ENCODE assay signal across 16 cellular contexts in the genomic region with DNA sequence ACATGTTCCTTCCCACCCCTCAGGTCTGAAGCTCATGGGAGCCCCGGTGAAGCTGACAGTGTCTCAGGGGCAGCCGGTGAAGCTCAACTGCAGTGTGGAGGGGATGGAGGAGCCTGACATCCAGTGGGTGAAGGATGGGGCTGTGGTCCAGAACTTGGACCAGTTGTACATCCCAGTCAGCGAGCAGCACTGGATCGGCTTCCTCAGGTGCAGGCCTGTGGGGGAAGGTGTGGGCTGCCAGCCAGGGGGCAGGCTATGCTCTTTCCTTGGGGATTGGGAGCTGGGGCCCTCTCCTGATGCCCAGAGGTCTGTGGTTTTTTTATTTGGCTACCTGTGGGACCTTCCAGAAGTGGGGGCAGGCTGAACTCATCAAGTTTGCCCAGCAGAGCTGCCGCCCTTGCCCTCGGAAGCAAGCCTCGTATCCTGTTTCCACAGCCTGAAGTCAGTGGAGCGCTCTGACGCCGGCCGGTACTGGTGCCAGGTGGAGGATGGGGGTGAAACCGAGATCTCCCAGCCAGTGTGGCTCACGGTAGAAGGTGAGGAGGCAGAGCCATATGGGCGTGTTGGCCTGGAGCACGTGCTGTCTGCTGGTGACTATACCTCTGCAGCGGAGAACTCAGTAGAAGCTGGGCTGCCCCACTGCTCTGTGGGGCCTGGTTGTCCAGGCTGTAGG. TPM values are rescaled to one million over a fixed set of nuclear protein-coding genes. Genes with fewer than 3 reads are reported as not detected.
DNase-seq lines count a peak whose midpoint lies in the region; ATAC-seq, FAIRE-seq and TF ChIP-seq lines count a peak whose summit lies in the region.
"Had no signal": no experiment of that assay in that cellular context is flagged by ENCODE, and none has a peak within 500 bp of the region (broad histone marks: within the 10 kb centered on the region; RNA-seq: fewer than 3 reads in every experiment).

No MANE protein-coding gene starts in this region.

- H3K27me3 ChIP-seq in HepG2 (ENCODE audit: control insufficient read depth in 1 of 2, insufficient read depth in 2 of 2, low read length in 2 of 2) (no peaks in the 10 kb centered on the region; a peak in 2 of 5 replicates), right lobe of liver (no peaks in the 10 kb centered on the region)

- H3K4me1 ChIP-seq in HepG2 (ENCODE audit: insufficient read depth, low read length), result peaks cover 78% of the 10 kb centered on the region
- H3K4me1 ChIP-seq in right lobe of liver, result peaks cover 0 to 6% (median 0%) of the 10 kb centered on the region in 4 donors

- H3K36me3 ChIP-seq in HepG2 (replicated peaks in 1 of 2; ENCODE audit: control insufficient read depth in 1 of 2, insufficient read depth in 2 of 2, low read length in 2 of 2) (0 out of 5 replicates have a peak, but pooled peaks cover 0 to 4% of the 10 kb centered on the region in 2 experiments), right lobe of liver (no peaks in the 10 kb centered on the region)

- no peaks in the 10 kb centered on the region for H3K9me3 Mint-ChIP-seq in mesothelial cell of epicardium

- ATAC-seq in HepG2 (peak; percentile 1; the same call in 1 of the 3 replicates), right lobe of liver (no peak)

- no peak for TF ChIP-seq RAD21 in HepG2 (CRISPR knock-in tag; IDR thresholded peaks at IDR 0.05)

- no peaks in the 10 kb centered on the region for H4K20me1 ChIP-seq in HepG2 (ENCODE audit: insufficient read depth, low read length)

- H3K4me2 ChIP-seq in HepG2 (ENCODE audit: low read depth, low read length), result no peak overlapping the region

- WGBS in HepG2 (ENCODE audit: low lambda C conversion rate), result 100% methylated on average over 4 of the region's 16 CpGs
- WGBS in right lobe of liver (ENCODE audit: insufficient coverage, low coverage, low lambda C conversion rate, missing lambda C conversion rate), result 87% methylated on average over 10 of the region's 16 CpGs

- peak; percentile 39 for TF ChIP-seq CTCF in HepG2 (CRISPR knock-in tag; IDR thresholded peaks at IDR 0.05)
- TF ChIP-seq CTCF in right lobe of liver (IDR thresholded peaks at IDR 0.05), result no peak
- TF ChIP-seq CTCF in mesothelial cell of epicardium (IDR thresholded peaks at IDR 0.05; ENCODE audit: unreplicated experiment), result no peak
- TF ChIP-seq CTCF in foreskin fibroblast (IDR thresholded peaks at IDR 0.05; ENCODE audit: low read depth, low read length), result no peak

- no peaks in the 10 kb centered on the region for H3K27me3 Mint-ChIP-seq in mesothelial cell of epicardium (ENCODE audit: low read depth)

- no peak overlapping the region for H3K9ac ChIP-seq in HepG2 (ENCODE audit: insufficient read depth, low read depth, low read length)
- H3K9ac ChIP-seq: GM23248 had no signal

- TF ChIP-seq EP300 in HepG2 (IDR thresholded peaks at IDR 0.05; ENCODE audit: low read depth in 2 of 2, low read length in 2 of 2) (no peak), HepG2 (CRISPR knock-in tag; IDR thresholded peaks at IDR 0.05; ENCODE audit: borderline replicate concordance) (no peak)

- no peaks in the 10 kb centered on the region for H3K36me3 Mint-ChIP-seq in mesothelial cell of epicardium

- TF ChIP-seq POLR2A in HepG2 (IDR thresholded peaks at IDR 0.05; ENCODE audit: insufficient read depth in 1 of 2, low read depth in 2 of 2, low read length in 2 of 2), result no peak
- no peak for TF ChIP-seq POLR2A in right lobe of liver (IDR thresholded peaks at IDR 0.05)

- no peaks in the 10 kb centered on the region for H3K79me2 ChIP-seq in HepG2 (ENCODE audit: insufficient read depth, low read length)

- peaks cover 73% of the 10 kb centered on the region for H3K4me1 Mint-ChIP-seq in mesothelial cell of epicardium

- intact Hi-C loops in HepG2 (cut with micrococcal nuclease; ENCODE audit: unreplicated experiment), result loop anchor here (5.0 kb wide), 1 partner anchor 251 kb away; no protein-coding TSS in a partner anchor
- intact Hi-C loops in right lobe of liver (cut with DNase I), result no loop called here

- no peak overlapping the region for H3K4me3 ChIP-seq in HepG2 (replicated peaks in 1 of 3; ENCODE audit: insufficient read depth in 1 of 3, low read depth in 2 of 3, low read length in 3 of 3)
- no peak overlapping the region for H3K4me3 ChIP-seq in right lobe of liver
- no peak overlapping the region for H3K4me3 ChIP-seq in foreskin fibroblast (ENCODE audit: low read depth in 1 of 2, low read length in 2 of 2)
- H3K4me3 ChIP-seq: GM23248 had no signal

- in situ Hi-C loops in HepG2 (cut with HindIII; ENCODE audit: extremely low pct_ligation_motif_present, low pct_unique_long_range_greater_than_20kb), result no loop called here

- no peak overlapping the region for H2AFZ ChIP-seq in HepG2 (ENCODE audit: low read length)
- H2AFZ ChIP-seq: GM23248 had no signal

- no peak for FAIRE-seq in HepG2 (lab: Jason Lieb, UNC)
- FAIRE-seq: bronchial epithelial cell, endometrium, urothelium cell line had no signal

- POLR2A ChIA-PET in HepG2 (lab: Yijun Ruan, JAX), result interaction anchor here (0.6 to 2.1 kb wide), 9 partner anchors 10 to 99 kb away, joined by 3 to 11 read pairs (median 5); a partner anchor contains a TSS

- H3K9me3 ChIP-seq in HepG2 (ENCODE audit: low read length), result no peaks in the 10 kb centered on the region
- H3K9me3 ChIP-seq in right lobe of liver, result no peaks in the 10 kb centered on the region

- no peak for DNase-seq in HepG2 (ENCODE audit: low spot score)
- DNase-seq in right lobe of liver, result no peak
- DNase-seq in cerebellum (ENCODE audit: low spot score), result peak; percentile 78
- DNase-seq in mesothelial cell of epicardium (ENCODE audit: low spot score in 2 of 2, unreplicated experiment in 2 of 2), result no peak
- DNase-seq in stimulated activated CD4-positive, alpha-beta T cell treated with anti-CD3 and anti-CD28 coated beads, Interleukin-2, amount 100 ng/mL, for 24 hours, result no peak
- DNase-seq in foreskin fibroblast, result no peak
- no peak for DNase-seq in NCI-H1048 (lab: John Stamatoyannopoulos, UW)
- no peak for DNase-seq in AML-193 (lab: John Stamatoyannopoulos, UW)
- DNase-seq: activated naive CD4-positive, alpha-beta T cell treated with anti-CD3 and anti-CD28 coated beads, Interleukin-2, amount 50 U/mL, for 16 hours; KG1; NCI-H1436 treated with DMSO at 0.1 percent for 48 hours; stimulated activated CD4-positive, alpha-beta T cell treated with anti-CD3 and anti-CD28 coated beads, Interleukin-2, amount 100 ng/mL, for 48 hours had no signal

- CTCF ChIA-PET in HepG2 (lab: Yijun Ruan, JAX; ENCODE audit: low intra/inter-chr PET ratio, low total read pairs), result interaction anchor here (1.8 to 1.9 kb wide), 2 partner anchors 19 to 43 kb away, joined by 3 to 10 read pairs; no protein-coding TSS in a partner anchor

- H3K27ac Mint-ChIP-seq in mesothelial cell of epicardium, result peak overlapping the region; percentile 34

- BruUV-seq in HepG2 (replicated peaks; lab: Mats Ljungman, UMichigan), result no TSS peak

- H3K27ac ChIP-seq in HepG2 (ENCODE audit: extremely low read length, insufficient read depth, low read length) (no peak overlapping the region), right lobe of liver (no peak overlapping the region)
- H3K27ac ChIP-seq: GM23248 had no signal

- H3K4me3 Mint-ChIP-seq in mesothelial cell of epicardium, result peak overlapping the region; percentile 83

RNA-seq across cellular contexts. Expression of a gene that starts 2.2 kb away (rescaled TPM):
- total RNA-seq in HepG2 (2016; rRNA removed; fragmentation: Illumina TruSeq; extraction: Trizol) (12.4 and 24.0 TPM in 2 replicates), right lobe of liver (1 to 10 TPM; 1.1 to 2.9 (median 1.8) TPM), cerebellum (13.1 TPM), mesothelial cell of epicardium (94.4 to 104 TPM (median 95.8 TPM) in 3 replicates)
- total RNA-seq in HepG2 (2016; cell fraction: cytosol; rRNA removed; fragmentation: Illumina TruSeq; extraction: Trizol; ENCODE audit: low read depth), result 8.5 and 10.2 TPM in 2 replicates
- total RNA-seq in HepG2 (2016; cell fraction: insoluble cytoplasmic fraction; rRNA removed; fragmentation: Illumina TruSeq; extraction: Trizol), result 12.7 and 22.1 TPM in 2 replicates
- total RNA-seq in HepG2 (2016; cell fraction: membrane; rRNA removed; fragmentation: Illumina TruSeq; extraction: Trizol), result 13.7 and 17.0 TPM in 2 replicates
- 16.6 and 22.9 TPM in 2 replicates for total RNA-seq in HepG2 (2016; cell fraction: nucleus; rRNA removed; fragmentation: Illumina TruSeq; extraction: Trizol)
- 43.6 and 48.0 TPM in 2 replicates for polyA plus RNA-seq in HepG2 (2011; rRNA removed)
- polyA plus RNA-seq in HepG2 (2011; cell fraction: cytosol; rRNA removed), result 34.1 and 42.7 TPM in 2 replicates
- polyA plus RNA-seq in HepG2 (2011; cell fraction: nucleus; rRNA removed), result 45.0 and 51.9 TPM in 2 replicates
- polyA plus RNA-seq in HepG2 (2012), result 24.1 and 31.2 TPM in 2 replicates
- polyA plus RNA-seq in HepG2 (2016; cell fraction: cytosol; fragmentation: Illumina TruSeq; extraction: Trizol; ENCODE audit: low read depth), result 3.8 and 5.0 TPM in 2 replicates
- 9.1 and 11.5 TPM in 2 replicates for polyA plus RNA-seq in HepG2 (2016; cell fraction: insoluble cytoplasmic fraction; fragmentation: Illumina TruSeq; extraction: Trizol; ENCODE audit: low read depth)
- polyA plus RNA-seq in HepG2 (2016; cell fraction: membrane; fragmentation: Illumina TruSeq; extraction: Trizol; ENCODE audit: low read depth), result 8.9 and 12.0 TPM in 2 replicates
- 23.9 and 24.2 TPM in 2 replicates for polyA plus RNA-seq in HepG2 (2016; cell fraction: nucleus; fragmentation: Illumina TruSeq; extraction: Trizol; ENCODE audit: insufficient read depth, low read depth)
- polyA minus RNA-seq in HepG2 (2011; rRNA and poly(A)+ RNA removed; ENCODE audit: low replicate concordance), result 189 and 236 TPM in 2 replicates
- polyA minus RNA-seq in HepG2 (2011; cell fraction: cytosol; rRNA and poly(A)+ RNA removed), result 48.4 and 49.0 TPM in 2 replicates
- polyA minus RNA-seq in HepG2 (2011; cell fraction: nucleus; rRNA and poly(A)+ RNA removed), result 33.2 and 34.2 TPM in 2 replicates

RNA-seq across cellular contexts. Expression of a gene that starts 17.2 kb away (rescaled TPM):
- total RNA-seq in HepG2 (2016; rRNA removed; fragmentation: Illumina TruSeq; extraction: Trizol) (20.6 and 28.1 TPM in 2 replicates), right lobe of liver (10 to 100 TPM; 13.9 to 20.8 (median 17.9) TPM), cerebellum (22.7 TPM), mesothelial cell of epicardium (54.0 to 65.5 TPM (median 54.8 TPM) in 3 replicates)
- total RNA-seq in HepG2 (2016; cell fraction: cytosol; rRNA removed; fragmentation: Illumina TruSeq; extraction: Trizol; ENCODE audit: low read depth), result 2.9 and 4.8 TPM in 2 replicates
- 19.4 and 24.9 TPM in 2 replicates for total RNA-seq in HepG2 (2016; cell fraction: insoluble cytoplasmic fraction; rRNA removed; fragmentation: Illumina TruSeq; extraction: Trizol)
- total RNA-seq in HepG2 (2016; cell fraction: membrane; rRNA removed; fragmentation: Illumina TruSeq; extraction: Trizol), result 7.5 and 9.5 TPM in 2 replicates
- total RNA-seq in HepG2 (2016; cell fraction: nucleus; rRNA removed; fragmentation: Illumina TruSeq; extraction: Trizol), result 20.1 and 24.6 TPM in 2 replicates
- polyA plus RNA-seq in HepG2 (2011; rRNA removed), result 15.1 and 16.2 TPM in 2 replicates
- polyA plus RNA-seq in HepG2 (2011; cell fraction: cytosol; rRNA removed), result 7.0 and 9.8 TPM in 2 replicates
- polyA plus RNA-seq in HepG2 (2011; cell fraction: nucleus; rRNA removed), result 56.6 and 66.8 TPM in 2 replicates
- 26.5 TPM in 2 replicates for polyA plus RNA-seq in HepG2 (2012)
- polyA plus RNA-seq in HepG2 (2016; cell fraction: cytosol; fragmentation: Illumina TruSeq; extraction: Trizol; ENCODE audit: low read depth), result 2.1 and 2.5 TPM in 2 replicates
- 15.7 and 22.2 TPM in 2 replicates for polyA plus RNA-seq in HepG2 (2016; cell fraction: insoluble cytoplasmic fraction; fragmentation: Illumina TruSeq; extraction: Trizol; ENCODE audit: low read depth)
- polyA plus RNA-seq in HepG2 (2016; cell fraction: membrane; fragmentation: Illumina TruSeq; extraction: Trizol; ENCODE audit: low read depth), result 3.5 and 5.6 TPM in 2 replicates
- polyA plus RNA-seq in HepG2 (2016; cell fraction: nucleus; fragmentation: Illumina TruSeq; extraction: Trizol; ENCODE audit: insufficient read depth, low read depth), result 36.5 and 38.9 TPM in 2 replicates
- polyA minus RNA-seq in HepG2 (2011; rRNA and poly(A)+ RNA removed; ENCODE audit: low replicate concordance), result 24.4 and 46.4 TPM in 2 replicates
- 13.8 and 16.5 TPM in 2 replicates for polyA minus RNA-seq in HepG2 (2011; cell fraction: cytosol; rRNA and poly(A)+ RNA removed)
- 27.7 and 30.0 TPM in 2 replicates for polyA minus RNA-seq in HepG2 (2011; cell fraction: nucleus; rRNA and poly(A)+ RNA removed)

RNA-seq across cellular contexts. Expression of a gene that starts 47.6 kb away (rescaled TPM):
- total RNA-seq in HepG2 (2016; rRNA removed; fragmentation: Illumina TruSeq; extraction: Trizol) (not detected in 2 replicates), right lobe of liver (1 to 10 TPM in 4 of 6 experiments, under 1 TPM in 2; 0.56 to 3.3 (median 1.8) TPM), cerebellum (0.36 TPM), mesothelial cell of epicardium (0.91 to 1.2 TPM (median 1.0 TPM) in 3 replicates)
- not detected in 2 replicates for total RNA-seq in HepG2 (2016; cell fraction: cytosol; rRNA removed; fragmentation: Illumina TruSeq; extraction: Trizol; ENCODE audit: low read depth)
- not detected in 2 replicates for total RNA-seq in HepG2 (2016; cell fraction: insoluble cytoplasmic fraction; rRNA removed; fragmentation: Illumina TruSeq; extraction: Trizol)
- total RNA-seq in HepG2 (2016; cell fraction: membrane; rRNA removed; fragmentation: Illumina TruSeq; extraction: Trizol), result not detected in 2 replicates
- total RNA-seq in HepG2 (2016; cell fraction: nucleus; rRNA removed; fragmentation: Illumina TruSeq; extraction: Trizol), result 0.12 TPM in 1 of 2 replicates, not detected in the other
- 0.01 and 0.05 TPM in 2 replicates for polyA plus RNA-seq in HepG2 (2011; rRNA removed)
- polyA plus RNA-seq in HepG2 (2011; cell fraction: cytosol; rRNA removed), result 0.05 TPM in 1 of 2 replicates, not detected in the other
- 0.63 and 0.68 TPM in 2 replicates for polyA plus RNA-seq in HepG2 (2011; cell fraction: nucleus; rRNA removed)
- polyA plus RNA-seq in HepG2 (2012), result 0.19 TPM in 1 of 2 replicates, not detected in the other
- not detected in 2 replicates for polyA plus RNA-seq in HepG2 (2016; cell fraction: cytosol; fragmentation: Illumina TruSeq; extraction: Trizol; ENCODE audit: low read depth)
- polyA plus RNA-seq in HepG2 (2016; cell fraction: insoluble cytoplasmic fraction; fragmentation: Illumina TruSeq; extraction: Trizol; ENCODE audit: low read depth), result not detected in 2 replicates
- polyA plus RNA-seq in HepG2 (2016; cell fraction: membrane; fragmentation: Illumina TruSeq; extraction: Trizol; ENCODE audit: low read depth), result not detected in 2 replicates
- not detected in 2 replicates for polyA plus RNA-seq in HepG2 (2016; cell fraction: nucleus; fragmentation: Illumina TruSeq; extraction: Trizol; ENCODE audit: insufficient read depth, low read depth)
- 0.37 TPM in 1 of 2 replicates, not detected in the other for polyA minus RNA-seq in HepG2 (2011; rRNA and poly(A)+ RNA removed; ENCODE audit: low replicate concordance)
- not detected in 2 replicates for polyA minus RNA-seq in HepG2 (2011; cell fraction: cytosol; rRNA and poly(A)+ RNA removed)
- not detected in 2 replicates for polyA minus RNA-seq in HepG2 (2011; cell fraction: nucleus; rRNA and poly(A)+ RNA removed)
- total RNA-seq: bronchial epithelial cell, GM23248 had no signal
- polyA plus RNA-seq: GM23248 had no signal
